In genomic region chr11:47642099-47642855, GRCh38 we compare ENCODE assay signal across 8 cellular contexts. TPM values are rescaled to one million over a fixed set of nuclear protein-coding genes. Genes with fewer than 3 reads are reported as not detected.
A peak's percentile ranks its signal among the peaks of the same experiment; 100 is the strongest.
DNase-seq lines count a peak whose midpoint lies in the region; ATAC-seq and TF ChIP-seq lines count a peak whose summit lies in the region.

Gene MTCH2 (minus strand): TSS chr11:47642559. CDS start chr11:47642465, 94 bp downstream.

- H2AFZ ChIP-seq in PC-3 (ENCODE audit: low read length) = peak within 1 kb of the TSS; percentile 88

- peak within 1 kb of the TSS; percentile 77 for H3K4me3 ChIP-seq in Jurkat, Clone E6-1 (ENCODE audit: low read length)
- H3K4me3 ChIP-seq in PC-3 (ENCODE audit: low read length) = peak within 1 kb of the TSS; percentile 88
- H3K4me3 ChIP-seq in mucosa of stomach (ENCODE audit: low read length) = peak within 1 kb of the TSS; percentile 72

- H3K4me1 ChIP-seq in PC-3 (ENCODE audit: insufficient read depth, low read length) (peaks cover 16% of the 10 kb centered on the region; the same call in 1 of the 2 replicates), mucosa of stomach (ENCODE audit: control insufficient read depth, insufficient read depth, low read length) (no peaks in the 10 kb centered on the region)

- H3F3A ChIP-seq in PC-3 (ENCODE audit: low read length, unreplicated experiment) = no peaks in the 10 kb centered on the region

- DNase-seq in DMS153 (lab: John Stamatoyannopoulos, UW) (peak; percentile 94), PC-3 (peak; percentile 95), erythroblast (lab: John Stamatoyannopoulos, UW) (peak; percentile 98 to 99)
- DNase-seq in Jurkat, Clone E6-1 (ENCODE audit: low read depth, low spot score) = peak; percentile 94
- DNase-seq in activated T-cell treated with anti-CD3 and anti-CD28 coated beads, Interleukin-2, amount 50 U/mL, for 1 hour = peak; percentile 96
- DNase-seq in stimulated activated CD8-positive, alpha-beta memory T cell treated with anti-CD3 and anti-CD28 coated beads, Interleukin-7, amount 100 ng/mL, for 1 hour (ENCODE audit: low read depth in 2 of 2) = peak; percentile 90 to 92

- peak; percentile 88 for TF ChIP-seq POLR2A in erythroblast (IDR thresholded peaks at IDR 0.05; ENCODE audit: low read length)

- H3K4me2 ChIP-seq in PC-3 (ENCODE audit: low read length) = peak within 1 kb of the TSS; percentile 88

- CTCF ChIA-PET in PC-3 (lab: Charles Lee) = no interaction called here

- peak within 1 kb of the TSS; percentile 62 for H3K27ac ChIP-seq in PC-3 (ENCODE audit: low read length)

- H3K9me3 ChIP-seq in PC-3 (ENCODE audit: low read length) = no peaks in the 10 kb centered on the region
- no peaks in the 10 kb centered on the region for H3K9me3 ChIP-seq in mucosa of stomach (ENCODE audit: control insufficient read depth, low read length)

- TF ChIP-seq CTCF in PC-3 (conservative IDR thresholded peaks at IDR 0.05; ENCODE audit: low read depth, low read length) = 0 out of 2 replicates have a peak, but pooled peaks have one; percentile 22

- ATAC-seq in GM21619 (IDR thresholded peaks at IDR 0.05; ENCODE audit: unreplicated experiment) (peak; percentile 90), PC-3 (peak; percentile 92)

- H3K9ac ChIP-seq in PC-3 (ENCODE audit: low read length) (peak within 1 kb of the TSS; percentile 87), mucosa of stomach (ENCODE audit: low read length) (peak within 1 kb of the TSS; percentile 92)

- H3K79me2 ChIP-seq in PC-3 (ENCODE audit: low read length) = peaks cover 34% of the 10 kb centered on the region

- no TSS peak for BruUV-seq in PC-3 (replicated peaks; lab: Mats Ljungman, UMichigan)

- H3K27me3 ChIP-seq in PC-3 (ENCODE audit: low read length) (no peaks in the 10 kb centered on the region), mucosa of stomach (ENCODE audit: control insufficient read depth, insufficient read depth, low read length) (no peaks in the 10 kb centered on the region)

- no peaks in the 10 kb centered on the region for H3K9me2 ChIP-seq in PC-3 (replicated peaks; ENCODE audit: low read length)

- POLR2A ChIA-PET in PC-3 (lab: Charles Lee; ENCODE audit: unreplicated experiment) = no interaction called here

- intact Hi-C loops in PC-3 (cut with micrococcal nuclease) = loop anchor here (1.0 to 5.0 kb wide), 3 partner anchors 73 to 207 kb away; partner anchors contain the start of genes AGBL2, FNBP4 and NUP160

- H3K36me3 ChIP-seq in PC-3 (ENCODE audit: low read depth, low read length) (peaks cover 10% of the 10 kb centered on the region), mucosa of stomach (ENCODE audit: control insufficient read depth, insufficient read depth, low read length) (no peaks in the 10 kb centered on the region)

- H4K20me1 ChIP-seq in PC-3 (ENCODE audit: low read length) = no peaks in the 10 kb centered on the region

RNA-seq across cellular contexts. Expression of gene MTCH2, which starts in this region (rescaled TPM):
- polyA plus RNA-seq in Jurkat, Clone E6-1 (2012; ENCODE audit: insufficient read depth, insufficient read length) = 260 TPM
- 84.0 and 88.1 TPM in 2 replicates for total RNA-seq in PC-3 (2014; rRNA removed)

Comparison
In these comparisons a context has a peak if more than half of its experiments do, and no peak if none do; other contexts are left out.
1. Peak in every context shown above with its lines: DNase-seq, ATAC-seq, H3K4me3 ChIP-seq and H3K27ac ChIP-seq.